17 cellular contexts compared by ENCODE assay signal in the genomic region with DNA sequence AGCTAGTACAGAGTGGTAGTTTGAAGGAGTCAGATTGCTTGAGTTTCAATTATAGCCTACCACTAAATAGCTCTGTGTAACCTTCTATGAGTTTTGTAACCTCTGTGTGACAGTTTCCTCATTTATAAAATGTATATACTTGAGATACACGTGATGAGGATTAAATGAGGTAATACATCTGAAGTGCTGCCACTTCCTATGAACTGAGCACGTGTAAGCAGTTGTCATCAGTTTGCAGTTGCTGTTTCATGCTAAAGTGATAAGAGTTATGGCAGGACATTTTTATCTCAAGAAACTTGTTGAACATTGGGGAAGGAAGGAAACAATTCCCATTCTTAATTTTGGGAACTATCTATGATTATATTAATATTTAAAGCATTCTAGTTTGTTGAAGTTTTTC. TPM values are rescaled to one million over a fixed set of nuclear protein-coding genes. Genes with fewer than 3 reads are reported as not detected.
DNase-seq lines count a peak whose midpoint lies in the region; ATAC-seq and TF ChIP-seq lines count a peak whose summit lies in the region.
"Had no signal": no experiment of that assay in that cellular context is flagged by ENCODE, and none has a peak within 500 bp of the region (broad histone marks: within the 10 kb centered on the region; RNA-seq: fewer than 3 reads in every experiment).

No MANE protein-coding gene starts in this region.

- peaks cover 2 to 4% (median 3%) of the 10 kb centered on the region in 3 experiments for H3K36me3 ChIP-seq in naive thymus-derived CD4-positive, alpha-beta T cell (ENCODE audit: control insufficient read depth in 2 of 3, insufficient read depth in 3 of 3, low read length in 3 of 3)
- no peaks in the 10 kb centered on the region for H3K36me3 ChIP-seq in MG63
- H3K36me3 ChIP-seq: ovary had no signal

- peak overlapping the region; percentile 13; the same call in 1 of the 2 replicates for H3K27ac ChIP-seq in HL-60 (replicated peaks)
- H3K27ac ChIP-seq in naive thymus-derived CD4-positive, alpha-beta T cell (ENCODE audit: low read depth, low read length), result no peak overlapping the region
- H3K27ac ChIP-seq: foreskin keratinocyte, ovary, SK-N-MC had no signal

- CTCF ChIA-PET in naive thymus-derived CD4-positive, alpha-beta T cell (lab: Charles Lee), result interaction anchor here (0.7 kb wide), 2 partner anchors 18 to 724 kb away, joined by 3 read pairs; no protein-coding TSS in a partner anchor

- ATAC-seq in naive thymus-derived CD4-positive, alpha-beta T cell, result peak; percentile 84
- no peak for ATAC-seq in GM21526 (IDR thresholded peaks at IDR 0.05; ENCODE audit: low FRiP score, unreplicated experiment)
- ATAC-seq: activated naive CD8-positive, alpha-beta T cell treated with anti-CD3 and anti-CD28 coated beads, Interleukin-2, amount 50 U/mL, for 24 hours; activated T-helper 17 cell treated with anti-CD3 and anti-CD28 coated beads, Interleukin-2, amount 50 U/mL, for 72 hours; foreskin keratinocyte had no signal

- DNase-seq in HL-60 (ENCODE audit: low read depth in 1 of 2, low spot score in 1 of 2) (peak; percentile 61 to 62), NOMO-1 (lab: John Stamatoyannopoulos, UW; ENCODE audit: unreplicated experiment in 2 of 2) (peak; percentile 59 to 98), amniotic epithelial cell (ENCODE audit: low read depth) (peak; percentile 36), GM20000 (ENCODE audit: low spot score) (no peak), MG63 (no peak)
- DNase-seq in naive thymus-derived CD4-positive, alpha-beta T cell, result no peak
- DNase-seq: activated CD4-positive, alpha-beta memory T cell treated with anti-CD3 and anti-CD28 coated beads for 36 hours; activated naive CD8-positive, alpha-beta T cell treated with anti-CD3 and anti-CD28 coated beads, Interleukin-2, amount 50 U/mL, for 24 hours; foreskin keratinocyte; KG1; NCI-H1436 treated with DMSO at 0.1 percent for 48 hours; NCI-H226; ovary; stimulated activated CD4-positive, alpha-beta T cell treated with anti-CD3 and anti-CD28 coated beads, Interleukin-4, amount 100 ng/mL, for 24 hours had no signal

- H3K36me3 Mint-ChIP-seq in naive thymus-derived CD4-positive, alpha-beta T cell, result peaks cover 9 to 52% (median 35%) of the 10 kb centered on the region in 5 donors

- intact Hi-C loops in naive thymus-derived CD4-positive, alpha-beta T cell (cut with micrococcal nuclease), result no loop called here

- POLR2A ChIA-PET in naive thymus-derived CD4-positive, alpha-beta T cell (lab: Charles Lee), result no interaction called here

- H3K4me1 Mint-ChIP-seq in naive thymus-derived CD4-positive, alpha-beta T cell, result peaks cover 0 to 5% (median 3%) of the 10 kb centered on the region in 7 donors
- H3K4me1 Mint-ChIP-seq: activated naive CD8-positive, alpha-beta T cell treated with anti-CD3 and anti-CD28 coated beads, Interleukin-2, amount 50 U/mL, for 24 hours; activated T-helper 17 cell treated with anti-CD3 and anti-CD28 coated beads, Interleukin-2, amount 50 U/mL, for 72 hours had no signal

- H3K27me3 ChIP-seq in HL-60 (ENCODE audit: insufficient read depth, poor library complexity, severe bottlenecking) (no peaks in the 10 kb centered on the region), MG63 (no peaks in the 10 kb centered on the region)
- no peaks in the 10 kb centered on the region for H3K27me3 ChIP-seq in naive thymus-derived CD4-positive, alpha-beta T cell (ENCODE audit: control insufficient read depth in 2 of 2, insufficient read depth in 2 of 2, low read length in 2 of 2)
- H3K27me3 ChIP-seq: foreskin keratinocyte, ovary had no signal

- H3K4me1 ChIP-seq in naive thymus-derived CD4-positive, alpha-beta T cell (ENCODE audit: control insufficient read depth in 2 of 2, insufficient read depth in 2 of 2, low read length in 2 of 2), result no peaks in the 10 kb centered on the region
- H3K4me1 ChIP-seq: foreskin keratinocyte had no signal

- H3K9me3 ChIP-seq in naive thymus-derived CD4-positive, alpha-beta T cell (ENCODE audit: control insufficient read depth in 2 of 3, low read length in 3 of 3), result no peaks in the 10 kb centered on the region
- H3K9me3 ChIP-seq in MG63, result peaks cover under 1% of the 10 kb centered on the region; the same call in 1 of the 2 replicates
- H3K9me3 ChIP-seq: ovary had no signal

- TF ChIP-seq CTCF in HL-60 (IDR thresholded peaks at IDR 0.05; ENCODE audit: insufficient read depth, low read length) (no peak), GM20000 (IDR thresholded peaks at IDR 0.05; ENCODE audit: extremely low read depth, missing control alignments) (no peak)

- no peak overlapping the region for H3K27ac Mint-ChIP-seq in naive thymus-derived CD4-positive, alpha-beta T cell
- H3K27ac Mint-ChIP-seq: activated CD4-positive, alpha-beta memory T cell treated with anti-CD3 and anti-CD28 coated beads for 36 hours; activated naive CD8-positive, alpha-beta T cell treated with anti-CD3 and anti-CD28 coated beads, Interleukin-2, amount 50 U/mL, for 24 hours; activated T-helper 17 cell treated with anti-CD3 and anti-CD28 coated beads, Interleukin-2, amount 50 U/mL, for 72 hours had no signal

- H3K9me3 Mint-ChIP-seq in naive thymus-derived CD4-positive, alpha-beta T cell, result peaks cover 1 to 31% (median 9%) of the 10 kb centered on the region in 11 donors

- H3K4me3 Mint-ChIP-seq in naive thymus-derived CD4-positive, alpha-beta T cell, result no peak overlapping the region
- H3K4me3 Mint-ChIP-seq: activated CD4-positive, alpha-beta memory T cell treated with anti-CD3 and anti-CD28 coated beads for 36 hours; activated naive CD8-positive, alpha-beta T cell treated with anti-CD3 and anti-CD28 coated beads, Interleukin-2, amount 50 U/mL, for 24 hours; activated T-helper 17 cell treated with anti-CD3 and anti-CD28 coated beads, Interleukin-2, amount 50 U/mL, for 72 hours had no signal

- H3K27me3 Mint-ChIP-seq in naive thymus-derived CD4-positive, alpha-beta T cell, result no peaks in the 10 kb centered on the region
- H3K27me3 Mint-ChIP-seq: activated CD4-positive, alpha-beta memory T cell treated with anti-CD3 and anti-CD28 coated beads for 36 hours; activated naive CD8-positive, alpha-beta T cell treated with anti-CD3 and anti-CD28 coated beads, Interleukin-2, amount 50 U/mL, for 24 hours; activated T-helper 17 cell treated with anti-CD3 and anti-CD28 coated beads, Interleukin-2, amount 50 U/mL, for 72 hours had no signal

- H3K4me3 ChIP-seq in HL-60 (replicated peaks; ENCODE audit: insufficient read depth, low read length) (no peak overlapping the region), MG63 (no peak overlapping the region)
- H3K4me3 ChIP-seq in naive thymus-derived CD4-positive, alpha-beta T cell (ENCODE audit: low read length), result no peak overlapping the region
- H3K4me3 ChIP-seq: ovary, SK-N-MC had no signal

RNA-seq across cellular contexts. Expression of a gene that starts 38.5 kb away (rescaled TPM):
- 10 to 100 TPM; 10.2 to 31.2 (median 15.4) TPM for total RNA-seq in naive thymus-derived CD4-positive, alpha-beta T cell
- polyA plus RNA-seq in naive thymus-derived CD4-positive, alpha-beta T cell, result 1 to 10 TPM; 4.8 to 5.4 TPM
- total RNA-seq in MG63 (2014; rRNA removed; shearing (Covaris generic); ENCODE audit: low replicate concordance), result 0.82 and 0.99 TPM in 2 replicates

RNA-seq across cellular contexts. Expression of a gene that starts 39.1 kb away (rescaled TPM):
- total RNA-seq in naive thymus-derived CD4-positive, alpha-beta T cell, result 10 to 100 TPM; 17.2 to 50.4 (median 20.8) TPM
- polyA plus RNA-seq in naive thymus-derived CD4-positive, alpha-beta T cell, result 10 to 100 TPM; 16.8 to 17.5 TPM
- 28.5 and 70.4 TPM in 2 replicates for total RNA-seq in MG63 (2014; rRNA removed; shearing (Covaris generic); ENCODE audit: low replicate concordance)

Comparison
In these comparisons a context has a peak if more than half of its experiments do, and no peak if none do; other contexts are left out.
1. DNase-seq: peak in HL-60 (2 of 2), NOMO-1 (2 of 2) and amniotic epithelial cell (single experiment); none in naive thymus-derived CD4-positive, alpha-beta T cell (0 of 9), GM20000 (single experiment) and MG63 (single experiment).